19 cellular contexts compared by ENCODE assay signal in the genomic region with DNA sequence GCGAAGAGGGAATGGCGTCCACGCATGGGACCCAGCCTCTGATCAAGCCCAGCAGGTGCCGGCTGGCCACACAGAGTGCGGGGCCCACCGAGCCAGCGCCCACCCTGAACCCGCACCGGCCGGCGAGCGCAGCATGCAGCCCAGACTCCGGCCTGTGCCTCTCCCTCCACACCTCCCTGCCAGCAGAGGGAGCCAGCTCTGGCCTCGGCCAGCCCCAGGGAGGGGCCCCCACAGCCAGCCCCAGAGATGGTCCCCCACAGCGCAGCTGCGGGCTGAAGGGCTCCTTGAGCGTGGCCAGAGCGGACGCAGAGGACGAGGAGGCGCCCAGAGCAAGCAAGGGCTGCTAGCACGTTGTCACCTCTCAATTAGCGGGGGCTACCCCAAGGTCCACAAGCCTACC.
"Had no signal": no experiment of that assay in that cellular context is flagged by ENCODE, and none has a peak within 500 bp of the region (broad histone marks: within the 10 kb centered on the region; RNA-seq: fewer than 3 reads in every experiment).

No MANE protein-coding gene starts in this region.

- H3K36me3 ChIP-seq: ascending aorta, right atrium auricular region, thoracic aorta had no signal

- H3K9me3 ChIP-seq: ascending aorta, right atrium auricular region, thoracic aorta had no signal

- H3K27me3 Mint-ChIP-seq: activated CD4-positive, alpha-beta memory T cell treated with anti-CD3 and anti-CD28 coated beads for 36 hours; activated CD4-positive, alpha-beta T cell treated with anti-CD3 and anti-CD28 coated beads for 36 hours; activated CD8-positive, alpha-beta memory T cell treated with anti-CD3 and anti-CD28 coated beads, Interleukin-2, amount 10 ng/mL, durations not matched to agents 7 days and 5 days; activated naive CD8-positive, alpha-beta T cell treated with anti-CD3 and anti-CD28 coated beads, Interleukin-2, amount 50 U/mL, for 24 hours; natural killer cell treated with Interleukin-12 subunit alpha and Interleukin-12 subunit beta and Interleukin-15 and Interleukin-18, amount 100 ng/mL, for 72 hours; stimulated activated naive CD8-positive, alpha-beta T cell treated with anti-CD3 and anti-CD28 coated beads, Interleukin-15, Interleukin-2, amounts not matched to agents 100 ng/mL and 50 ng/mL, for 24 hours; T-cell had no signal

- H3K27ac Mint-ChIP-seq: activated CD4-positive, alpha-beta memory T cell treated with anti-CD3 and anti-CD28 coated beads for 36 hours; activated CD4-positive, alpha-beta T cell treated with anti-CD3 and anti-CD28 coated beads for 36 hours; activated CD8-positive, alpha-beta memory T cell treated with anti-CD3 and anti-CD28 coated beads, Interleukin-2, amount 10 ng/mL, durations not matched to agents 7 days and 5 days; activated naive CD4-positive, alpha-beta T cell treated with anti-CD3 and anti-CD28 coated beads for 36 hours; activated naive CD8-positive, alpha-beta T cell treated with anti-CD3 and anti-CD28 coated beads, Interleukin-2, amount 50 U/mL, for 24 hours; activated T-helper 2 cell treated with anti-CD3 and anti-CD28 coated beads, Interferon-gamma antibody, Interleukin-2, Interleukin-4, amounts not matched to agents 10 μg/mL and 5 μg/mL and 100 μg/mL, durations not matched to agents 14 hours and 24 hours and 36 hours; natural killer cell treated with Interleukin-12 subunit alpha and Interleukin-12 subunit beta and Interleukin-15 and Interleukin-18, amount 100 ng/mL, for 72 hours; stimulated activated naive CD8-positive, alpha-beta T cell treated with anti-CD3 and anti-CD28 coated beads, Interleukin-15, Interleukin-2, amounts not matched to agents 100 ng/mL and 50 ng/mL, for 24 hours; T-cell had no signal

- H3K9me3 Mint-ChIP-seq: activated CD4-positive, alpha-beta memory T cell treated with anti-CD3 and anti-CD28 coated beads for 36 hours; activated naive CD4-positive, alpha-beta T cell treated with anti-CD3 and anti-CD28 coated beads for 36 hours; activated naive CD8-positive, alpha-beta T cell treated with anti-CD3 and anti-CD28 coated beads, Interleukin-2, amount 50 U/mL, for 24 hours; activated T-helper 2 cell treated with anti-CD3 and anti-CD28 coated beads, Interferon-gamma antibody, Interleukin-2, Interleukin-4, amounts not matched to agents 10 μg/mL and 5 μg/mL and 100 μg/mL, durations not matched to agents 14 hours and 24 hours and 36 hours; natural killer cell treated with Interleukin-12 subunit alpha and Interleukin-12 subunit beta and Interleukin-15 and Interleukin-18, amount 100 ng/mL, for 72 hours; stimulated activated naive CD8-positive, alpha-beta T cell treated with anti-CD3 and anti-CD28 coated beads, Interleukin-15, Interleukin-2, amounts not matched to agents 100 ng/mL and 50 ng/mL, for 24 hours; T-cell had no signal

- H3K4me1 ChIP-seq: ascending aorta, right atrium auricular region had no signal

- H3K36me3 Mint-ChIP-seq: activated CD4-positive, alpha-beta memory T cell treated with anti-CD3 and anti-CD28 coated beads for 36 hours; activated CD8-positive, alpha-beta memory T cell treated with anti-CD3 and anti-CD28 coated beads, Interleukin-2, amount 10 ng/mL, durations not matched to agents 7 days and 5 days; natural killer cell treated with Interleukin-12 subunit alpha and Interleukin-12 subunit beta and Interleukin-15 and Interleukin-18, amount 100 ng/mL, for 72 hours; T-cell had no signal

- DNase-seq: activated CD4-positive, alpha-beta memory T cell treated with anti-CD3 and anti-CD28 coated beads for 36 hours; activated CD4-positive, alpha-beta T cell treated with anti-CD3 and anti-CD28 coated beads for 36 hours; activated CD8-positive, alpha-beta memory T cell treated with anti-CD3 and anti-CD28 coated beads, Interleukin-2, amount 10 ng/mL, durations not matched to agents 7 days and 5 days; activated naive CD4-positive, alpha-beta T cell treated with anti-CD3 and anti-CD28 coated beads for 36 hours; activated naive CD8-positive, alpha-beta T cell treated with anti-CD3 and anti-CD28 coated beads, Interleukin-2, amount 50 U/mL, for 24 hours; activated T-cell treated with anti-CD3 and anti-CD28 coated beads, Interleukin-2, amount 50 U/mL, for 1 hour; left ventricle myocardium superior; mesendoderm; nucleus accumbens; stimulated activated CD4-positive, alpha-beta T cell treated with anti-CD3 and anti-CD28 coated beads, Interleukin-4, amount 100 ng/mL, for 24 hours; T-cell; T-helper 9 cell had no signal

- H3K4me3 ChIP-seq: ascending aorta, right atrium auricular region, skin epidermis, thoracic aorta had no signal

- H3K4me1 Mint-ChIP-seq: activated CD4-positive, alpha-beta T cell treated with anti-CD3 and anti-CD28 coated beads for 36 hours; activated CD8-positive, alpha-beta memory T cell treated with anti-CD3 and anti-CD28 coated beads, Interleukin-2, amount 10 ng/mL, durations not matched to agents 7 days and 5 days; activated naive CD8-positive, alpha-beta T cell treated with anti-CD3 and anti-CD28 coated beads, Interleukin-2, amount 50 U/mL, for 24 hours; T-cell had no signal

- H3K4me3 Mint-ChIP-seq: activated CD4-positive, alpha-beta memory T cell treated with anti-CD3 and anti-CD28 coated beads for 36 hours; activated CD4-positive, alpha-beta T cell treated with anti-CD3 and anti-CD28 coated beads for 36 hours; activated CD8-positive, alpha-beta memory T cell treated with anti-CD3 and anti-CD28 coated beads, Interleukin-2, amount 10 ng/mL, durations not matched to agents 7 days and 5 days; activated naive CD4-positive, alpha-beta T cell treated with anti-CD3 and anti-CD28 coated beads for 36 hours; activated naive CD8-positive, alpha-beta T cell treated with anti-CD3 and anti-CD28 coated beads, Interleukin-2, amount 50 U/mL, for 24 hours; natural killer cell treated with Interleukin-12 subunit alpha and Interleukin-12 subunit beta and Interleukin-15 and Interleukin-18, amount 100 ng/mL, for 72 hours; stimulated activated naive CD8-positive, alpha-beta T cell treated with anti-CD3 and anti-CD28 coated beads, Interleukin-15, Interleukin-2, amounts not matched to agents 100 ng/mL and 50 ng/mL, for 24 hours; T-cell had no signal

- H3K27ac ChIP-seq: ascending aorta, right atrium auricular region, skin epidermis, thoracic aorta had no signal

- H3K27me3 ChIP-seq: ascending aorta, right atrium auricular region had no signal
